In genomic region chr1:44293761-44294315, GRCh38 we compare ENCODE assay signal across 1 cellular context.
TF ChIP-seq lines count a peak whose summit lies in the region.

No MANE protein-coding gene starts in this region.

TF ChIP-seq in WTC11, 78 proteins besides CTCF, POLR2A, EP300 and RAD21:
- no peak for TF ChIP-seq ZNF532 (CRISPR knock-in tag; IDR thresholded peaks at IDR 0.05; ENCODE audit: borderline replicate concordance)
- no peak for TF ChIP-seq TP53 (CRISPR knock-in tag; IDR thresholded peaks at IDR 0.05)
- no peak for TF ChIP-seq ZSCAN18 (CRISPR knock-in tag; IDR thresholded peaks at IDR 0.05)
- no peak for TF ChIP-seq ZNF423 (CRISPR knock-in tag; IDR thresholded peaks at IDR 0.05)
- no peak for TF ChIP-seq CBFB (CRISPR knock-in tag; IDR thresholded peaks at IDR 0.05; ENCODE audit: low read depth)
- no peak for TF ChIP-seq ESRRA (CRISPR knock-in tag; IDR thresholded peaks at IDR 0.05; ENCODE audit: borderline replicate concordance)
- TF ChIP-seq ZBTB43 (CRISPR knock-in tag; IDR thresholded peaks at IDR 0.05): no peak
- TF ChIP-seq ZNF512 (CRISPR knock-in tag; IDR thresholded peaks at IDR 0.05; ENCODE audit: borderline replicate concordance): no peak
